ENCODE assay signal across 23 cellular contexts in genomic region chr4:102994803-102995202, GRCh38. TPM values are rescaled to one million over a fixed set of nuclear protein-coding genes. Genes with fewer than 3 reads are reported as not detected.
"Had no signal": no experiment of that assay in that cellular context is flagged by ENCODE, and none has a peak within 500 bp of the region (broad histone marks: within the 10 kb centered on the region; RNA-seq: fewer than 3 reads in every experiment).

No MANE protein-coding gene starts in this region.

- DNase-seq: activated CD4-positive, alpha-beta T cell treated with anti-CD3 and anti-CD28 coated beads for 4 hours; activated CD4-positive, alpha-beta T cell treated with anti-CD3 and anti-CD28 coated beads, Interleukin-2, amount 10 ng/mL, durations not matched to agents 7 days and 5 days; activated CD4-positive, alpha-beta T cell treated with anti-CD3 and anti-CD28 coated beads, Interleukin-2, amount 50 U/mL, for 4 hours; activated CD4-positive, CD25-positive, alpha-beta regulatory T cell; activated CD4-positive, CD25-positive, alpha-beta regulatory T cell treated with anti-CD3 and anti-CD28 coated beads, Interleukin-2, amount 50 U/mL, for 72 hours; activated CD8-positive, alpha-beta memory T cell treated with anti-CD3 and anti-CD28 coated beads, Interleukin-2, amount 50 U/mL, for 48 hours; activated effector memory CD4-positive, alpha-beta T cell treated with anti-CD3 and anti-CD28 coated beads, Interleukin-2, amount 50 U/mL, for 16 hours; activated naive CD4-positive, alpha-beta T cell treated with anti-CD3 and anti-CD28 coated beads for 36 hours; activated naive CD8-positive, alpha-beta T cell treated with anti-CD3 and anti-CD28 coated beads, Interleukin-2, amount 10 ng/mL, durations not matched to agents 7 days and 5 days; activated T-cell treated with anti-CD3 and anti-CD28 coated beads, Interleukin-2, amount 50 U/mL, for 48 hours; caudate nucleus; colonic mucosa; effector memory CD4-positive, alpha-beta T cell; endodermal cell; erythroblast; esophagus squamous epithelium; head of caudate nucleus; T-helper 2 cell had no signal

- H3K27me3 ChIP-seq: ascending aorta, colonic mucosa, esophagus squamous epithelium had no signal

- H3K27ac ChIP-seq: ascending aorta, colonic mucosa, esophagus squamous epithelium had no signal

- H3K4me3 ChIP-seq: ascending aorta, colonic mucosa, esophagus squamous epithelium had no signal

- H3K27ac Mint-ChIP-seq: activated CD4-positive, alpha-beta T cell treated with anti-CD3 and anti-CD28 coated beads, Interleukin-2, amount 10 ng/mL, durations not matched to agents 7 days and 5 days; activated naive CD4-positive, alpha-beta T cell treated with anti-CD3 and anti-CD28 coated beads for 36 hours; activated naive CD4-positive, alpha-beta T cell treated with anti-CD3 and anti-CD28 coated beads, Interleukin-2, amount 50 U/mL, for 72 hours; activated naive CD8-positive, alpha-beta T cell treated with anti-CD3 and anti-CD28 coated beads, Interleukin-2, amount 10 ng/mL, durations not matched to agents 7 days and 5 days; activated T-helper 1 cell treated with anti-CD3 and anti-CD28 coated beads, Interleukin-12 subunit alpha, Interleukin-12 subunit beta, Interleukin-2, Interleukin-4 antibody, amounts not matched to agents 30 ng/mL and 10 ng/mL and 1 ng/mL, durations not matched to agents 14 hours and 24 hours and 36 hours; activated T-helper 2 cell treated with anti-CD3 and anti-CD28 coated beads, Interferon-gamma antibody, Interleukin-2, Interleukin-4, amounts not matched to agents 10 μg/mL and 5 μg/mL and 100 μg/mL, durations not matched to agents 14 hours and 24 hours and 36 hours; brain; endodermal cell had no signal

- H3K36me3 ChIP-seq: ascending aorta, colonic mucosa, esophagus squamous epithelium had no signal

- H3K9me3 ChIP-seq: ascending aorta, colonic mucosa, esophagus squamous epithelium had no signal

- ATAC-seq: activated naive CD4-positive, alpha-beta T cell treated with anti-CD3 and anti-CD28 coated beads, Interleukin-2, amount 50 U/mL, for 72 hours had no signal

- H3K4me3 Mint-ChIP-seq: activated CD4-positive, alpha-beta T cell treated with anti-CD3 and anti-CD28 coated beads, Interleukin-2, amount 10 ng/mL, durations not matched to agents 7 days and 5 days; activated naive CD4-positive, alpha-beta T cell treated with anti-CD3 and anti-CD28 coated beads for 36 hours; activated naive CD8-positive, alpha-beta T cell treated with anti-CD3 and anti-CD28 coated beads, Interleukin-2, amount 10 ng/mL, durations not matched to agents 7 days and 5 days; activated T-helper 1 cell treated with anti-CD3 and anti-CD28 coated beads, Interleukin-12 subunit alpha, Interleukin-12 subunit beta, Interleukin-2, Interleukin-4 antibody, amounts not matched to agents 30 ng/mL and 10 ng/mL and 1 ng/mL, durations not matched to agents 14 hours and 24 hours and 36 hours; brain; endodermal cell had no signal

- H3K27me3 Mint-ChIP-seq: activated CD4-positive, alpha-beta T cell treated with anti-CD3 and anti-CD28 coated beads, Interleukin-2, amount 10 ng/mL, durations not matched to agents 7 days and 5 days; activated naive CD8-positive, alpha-beta T cell treated with anti-CD3 and anti-CD28 coated beads, Interleukin-2, amount 10 ng/mL, durations not matched to agents 7 days and 5 days had no signal

- H3K4me1 ChIP-seq: ascending aorta, colonic mucosa, esophagus squamous epithelium had no signal

- H3K4me1 Mint-ChIP-seq: activated naive CD8-positive, alpha-beta T cell treated with anti-CD3 and anti-CD28 coated beads, Interleukin-2, amount 10 ng/mL, durations not matched to agents 7 days and 5 days; brain; endodermal cell had no signal

RNA-seq across cellular contexts. Expression of gene SLC9B1, which starts 24.7 kb away (rescaled TPM):
- total RNA-seq: ascending aorta, colonic mucosa had no signal
